ENCODE assay signal across 8 cellular contexts in genomic region chr5:163436515-163436914, GRCh38. TPM values are rescaled to one million over a fixed set of nuclear protein-coding genes. Genes with fewer than 3 reads are reported as not detected.
A peak's percentile ranks its signal among the peaks of the same experiment; 100 is the strongest.
DNase-seq lines count a peak whose midpoint lies in the region; ATAC-seq and TF ChIP-seq lines count a peak whose summit lies in the region.

No MANE protein-coding gene starts in this region.

- no peaks in the 10 kb centered on the region for H3K79me1 ChIP-seq in mesenchymal stem cell (replicated peaks; ENCODE audit: low read length, poor library complexity, severe bottlenecking)

- H3K36me3 ChIP-seq in mesenchymal stem cell (ENCODE audit: control insufficient read depth in 1 of 2, insufficient read depth in 2 of 2, low read depth in 1 of 2, low read length in 2 of 2) = peaks cover 0 to 27% of the 10 kb centered on the region in 2 experiments
- peaks cover 0 to 7% of the 10 kb centered on the region in 2 donors for H3K36me3 ChIP-seq in vagina

- H2BK120ac ChIP-seq in mesenchymal stem cell (ENCODE audit: low read depth, low read length) = no peak overlapping the region

- H3K4me1 Mint-ChIP-seq in stimulated activated naive CD8-positive, alpha-beta T cell treated with anti-CD3 and anti-CD28 coated beads, Interleukin-15, Interleukin-2, amounts not matched to agents 100 ng/mL and 50 ng/mL, for 24 hours (ENCODE audit: low read depth) = peaks cover 48% of the 10 kb centered on the region
- H3K4me1 Mint-ChIP-seq in activated naive CD8-positive, alpha-beta T cell treated with anti-CD3 and anti-CD28 coated beads, Interleukin-2, amount 50 U/mL, for 24 hours = peaks cover 44% of the 10 kb centered on the region

- peak overlapping the region; percentile 99 for H3K9ac ChIP-seq in mesenchymal stem cell (ENCODE audit: low read length)

- DNase-seq in stimulated activated naive CD8-positive, alpha-beta T cell treated with anti-CD3 and anti-CD28 coated beads, Interleukin-15, Interleukin-2, amounts not matched to agents 100 U/mL and 50 U/mL, for 24 hours = no peak
- DNase-seq in activated naive CD8-positive, alpha-beta T cell treated with anti-CD3 and anti-CD28 coated beads, Interleukin-2, amount 50 U/mL, for 24 hours = no peak
- DNase-seq in mesenchymal stem cell (no peak), vagina (ENCODE audit: extremely low spot score in 2 of 2) (no peak), lower leg skin (ENCODE audit: low spot score in 2 of 2) (no peak), NCI-H1417 treated with DMSO at 0.1 percent for 48 hours (lab: John Stamatoyannopoulos, UW) (no peak)

- H3K4me2 ChIP-seq in mesenchymal stem cell (ENCODE audit: low read length, poor library complexity, severe bottlenecking) = peak overlapping the region; percentile 69

- peak overlapping the region; percentile 91 for H3K4me3 Mint-ChIP-seq in stimulated activated naive CD8-positive, alpha-beta T cell treated with anti-CD3 and anti-CD28 coated beads, Interleukin-15, Interleukin-2, amounts not matched to agents 100 ng/mL and 50 ng/mL, for 24 hours
- H3K4me3 Mint-ChIP-seq in activated naive CD8-positive, alpha-beta T cell treated with anti-CD3 and anti-CD28 coated beads, Interleukin-2, amount 50 U/mL, for 24 hours = peak overlapping the region; percentile 89

- H3K18ac ChIP-seq in mesenchymal stem cell (ENCODE audit: low read depth in 1 of 2, low read length in 2 of 2) = no peak overlapping the region

- TF ChIP-seq CTCF in vagina (IDR thresholded peaks at IDR 0.05) (no peak), lower leg skin (IDR thresholded peaks at IDR 0.05) (no peak)

- no peak overlapping the region for H3K23ac ChIP-seq in mesenchymal stem cell (ENCODE audit: low read length in 2 of 2)

- H4K91ac ChIP-seq in mesenchymal stem cell (ENCODE audit: low read length) = no peak overlapping the region

- H2AFZ ChIP-seq in mesenchymal stem cell (ENCODE audit: low read depth, low read length) = no peak overlapping the region

- no peaks in the 10 kb centered on the region for H3K27me3 ChIP-seq in mesenchymal stem cell (ENCODE audit: control insufficient read depth in 1 of 2, insufficient read depth in 1 of 2, low read length in 2 of 2)
- H3K27me3 ChIP-seq in vagina = no peaks in the 10 kb centered on the region

- no peak overlapping the region for H4K8ac ChIP-seq in mesenchymal stem cell (ENCODE audit: low read length)

- WGBS in mesenchymal stem cell = 86% methylated on average over 3 of the region's 4 CpGs
- 80 to 83% methylated on average over 4 of the region's 4 CpGs for WGBS in lower leg skin, 2 donors

- intact Hi-C loops in vagina (cut with DNase I) = no loop called here
- intact Hi-C loops in lower leg skin (cut with DNase I; ENCODE audit: low total_unique reads) = no loop called here

- no peak overlapping the region for H2BK15ac ChIP-seq in mesenchymal stem cell (ENCODE audit: low read depth, poor library complexity, severe bottlenecking)

- H3K9me3 ChIP-seq in mesenchymal stem cell (ENCODE audit: control insufficient read depth, low read length) (no peaks in the 10 kb centered on the region), vagina (no peaks in the 10 kb centered on the region)

- no peak for TF ChIP-seq POLR2A in vagina (IDR thresholded peaks at IDR 0.05)
- TF ChIP-seq POLR2A in lower leg skin (IDR thresholded peaks at IDR 0.05) = no peak

- H3K27ac Mint-ChIP-seq in stimulated activated naive CD8-positive, alpha-beta T cell treated with anti-CD3 and anti-CD28 coated beads, Interleukin-15, Interleukin-2, amounts not matched to agents 100 ng/mL and 50 ng/mL, for 24 hours = peak overlapping the region; percentile 88
- H3K27ac Mint-ChIP-seq in activated naive CD8-positive, alpha-beta T cell treated with anti-CD3 and anti-CD28 coated beads, Interleukin-2, amount 50 U/mL, for 24 hours = peak overlapping the region; percentile 86

- H3K14ac ChIP-seq in mesenchymal stem cell (ENCODE audit: low read length in 2 of 2) = no peak overlapping the region

- no peaks in the 10 kb centered on the region for H3K4me1 ChIP-seq in mesenchymal stem cell (ENCODE audit: control insufficient read depth, insufficient read depth, low read depth, low read length)
- H3K4me1 ChIP-seq in vagina = peaks cover 35% of the 10 kb centered on the region

- no peaks in the 10 kb centered on the region for H3K9me3 Mint-ChIP-seq in stimulated activated naive CD8-positive, alpha-beta T cell treated with anti-CD3 and anti-CD28 coated beads, Interleukin-15, Interleukin-2, amounts not matched to agents 100 ng/mL and 50 ng/mL, for 24 hours
- H3K9me3 Mint-ChIP-seq in activated naive CD8-positive, alpha-beta T cell treated with anti-CD3 and anti-CD28 coated beads, Interleukin-2, amount 50 U/mL, for 24 hours = no peaks in the 10 kb centered on the region

- no peak overlapping the region for H2BK5ac ChIP-seq in mesenchymal stem cell (ENCODE audit: low read depth, low read length, poor library complexity, severe bottlenecking)

- no peak for ATAC-seq in stimulated activated naive CD8-positive, alpha-beta T cell treated with anti-CD3 and anti-CD28 coated beads, Interleukin-15, Interleukin-2, amounts not matched to agents 100 U/mL and 50 U/mL, for 24 hours
- ATAC-seq in activated naive CD8-positive, alpha-beta T cell treated with anti-CD3 and anti-CD28 coated beads, Interleukin-2, amount 50 U/mL, for 24 hours = no peak
- ATAC-seq in GM21529 (IDR thresholded peaks at IDR 0.05; ENCODE audit: unreplicated experiment) = no peak

- no peaks in the 10 kb centered on the region for H3K27me3 Mint-ChIP-seq in stimulated activated naive CD8-positive, alpha-beta T cell treated with anti-CD3 and anti-CD28 coated beads, Interleukin-15, Interleukin-2, amounts not matched to agents 100 ng/mL and 50 ng/mL, for 24 hours
- peaks cover 2% of the 10 kb centered on the region for H3K27me3 Mint-ChIP-seq in activated naive CD8-positive, alpha-beta T cell treated with anti-CD3 and anti-CD28 coated beads, Interleukin-2, amount 50 U/mL, for 24 hours

- no peak overlapping the region for H2BK12ac ChIP-seq in mesenchymal stem cell (ENCODE audit: low read length in 2 of 2)

- H2AK5ac ChIP-seq in mesenchymal stem cell (ENCODE audit: low read length, severe bottlenecking) = peak overlapping the region; percentile 93

- peaks cover 24% of the 10 kb centered on the region for H3K36me3 Mint-ChIP-seq in stimulated activated naive CD8-positive, alpha-beta T cell treated with anti-CD3 and anti-CD28 coated beads, Interleukin-15, Interleukin-2, amounts not matched to agents 100 ng/mL and 50 ng/mL, for 24 hours (ENCODE audit: low read depth)
- peaks cover 18% of the 10 kb centered on the region for H3K36me3 Mint-ChIP-seq in activated naive CD8-positive, alpha-beta T cell treated with anti-CD3 and anti-CD28 coated beads, Interleukin-2, amount 50 U/mL, for 24 hours (ENCODE audit: low read depth)

- H3K27ac ChIP-seq in mesenchymal stem cell (ENCODE audit: low read length, poor library complexity, severe bottlenecking) = peak overlapping the region; percentile 56
- peak overlapping the region; percentile 92 for H3K27ac ChIP-seq in vagina

- H3K4me3 ChIP-seq in mesenchymal stem cell (ENCODE audit: insufficient read depth in 1 of 2, low read depth in 1 of 2, low read length in 2 of 2) = no peak overlapping the region
- H3K4me3 ChIP-seq in vagina = no peak overlapping the region
- no peak overlapping the region for H3K4me3 ChIP-seq in lower leg skin (ENCODE audit: low read depth, poor library complexity, severe bottlenecking)

- no peak overlapping the region for H3K4ac ChIP-seq in mesenchymal stem cell (ENCODE audit: low read depth in 1 of 2, low read length in 2 of 2)

RNA-seq across cellular contexts. Expression of gene CCNG1, which starts 0.9 kb away (rescaled TPM):
- 162 TPM for polyA plus RNA-seq in mesenchymal stem cell (2013, experiment 1 of 2)
- polyA plus RNA-seq in mesenchymal stem cell (2013, experiment 2 of 2) = 165 TPM
- total RNA-seq in vagina = 53.0 TPM
- total RNA-seq in lower leg skin = 10 to 100 TPM; 46.4 to 92.3 (median 64.9) TPM

RNA-seq across cellular contexts. Expression of gene NUDCD2, which starts 23.4 kb away (rescaled TPM):
- polyA plus RNA-seq in mesenchymal stem cell (2013, experiment 1 of 2) = 9.8 TPM
- polyA plus RNA-seq in mesenchymal stem cell (2013, experiment 2 of 2) = 10.9 TPM
- total RNA-seq in vagina (4.4 TPM), lower leg skin (1 to 10 TPM; 3.1 to 8.5 (median 6.7) TPM)

RNA-seq across cellular contexts. Expression of gene HMMR, which starts 23.9 kb away (rescaled TPM):
- polyA plus RNA-seq in mesenchymal stem cell (2013, experiment 1 of 2) = 4.8 TPM
- polyA plus RNA-seq in mesenchymal stem cell (2013, experiment 2 of 2) = 4.5 TPM
- 9.3 TPM for total RNA-seq in vagina
- 1 to 10 TPM; 2.6 to 4.3 (median 3.0) TPM for total RNA-seq in lower leg skin
